7 cellular contexts compared by ENCODE assay signal in the genomic region with DNA sequence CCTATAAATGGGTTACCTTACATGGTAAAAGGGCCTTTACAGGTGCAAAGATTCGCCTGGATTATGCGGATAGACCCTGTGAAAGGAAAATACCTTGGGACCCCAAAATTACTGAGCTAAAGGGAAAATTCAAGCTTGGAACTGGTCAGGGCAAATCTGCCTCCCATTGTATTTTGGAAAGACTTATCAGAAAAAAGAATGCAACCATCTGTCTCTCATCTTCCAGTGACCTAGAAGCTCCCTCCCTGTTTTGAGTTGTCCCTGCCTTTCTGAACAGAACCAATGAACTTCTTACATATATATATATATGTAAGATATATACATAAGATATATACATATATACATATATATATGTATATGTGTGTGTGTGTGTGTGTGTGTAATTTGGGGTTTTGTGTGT.
"Had no signal": no experiment of that assay in that cellular context is flagged by ENCODE, and none has a peak within 500 bp of the region (broad histone marks: within the 10 kb centered on the region; RNA-seq: fewer than 3 reads in every experiment).

No MANE protein-coding gene starts in this region.

- DNase-seq: IMR-90, KBM-7, KG1 had no signal

- ATAC-seq: HepG2, K562 had no signal

- H3K4me1 Mint-ChIP-seq: IgD-negative memory B cell had no signal

- H3K4me3 Mint-ChIP-seq: IgD-negative memory B cell had no signal

- H3K27me3 Mint-ChIP-seq: IgD-negative memory B cell had no signal

- H3K27ac ChIP-seq: HL-60 had no signal
